Comparison of ENCODE assay signal across 21 cellular contexts in genomic region chrX:150464001-150464400, GRCh38.
"Had no signal": no experiment of that assay in that cellular context is flagged by ENCODE, and none has a peak within 500 bp of the region (broad histone marks: within the 10 kb centered on the region; RNA-seq: fewer than 3 reads in every experiment).

No MANE protein-coding gene starts in this region.

- H3K9me2 ChIP-seq: SK-N-SH had no signal

- ATAC-seq: K562 had no signal

- H3K27me3 Mint-ChIP-seq: IgD-negative memory B cell had no signal

- H3K9me3 Mint-ChIP-seq: IgD-negative memory B cell had no signal

- H3K9me3 ChIP-seq: SK-N-SH had no signal

- H3K36me3 Mint-ChIP-seq: IgD-negative memory B cell had no signal

- H3K4me3 Mint-ChIP-seq: IgD-negative memory B cell had no signal

- H3K4me2 ChIP-seq: KMS-11, SK-N-SH had no signal

- H3K4me3 ChIP-seq: K562 had no signal

- DNase-seq: Kasumi-1, MM.1S, NCI-H1092 treated with DMSO at 0.1 percent for 48 hours, NCI-H1436, NCI-H187, NCI-H2029, NCI-H2081 treated with DMSO at 0.1 percent for 48 hours, NCI-H2171, NCI-H226, NCI-H446, NCI-H510A, NCI-H524 treated with DMSO at 0.1 percent for 48 hours, NCI-H69, NCI-H774, RPMI8226, SHP77, SK-N-SH had no signal

- H3K27ac ChIP-seq: HL-60, KMS-11 had no signal
